In the genomic region with DNA sequence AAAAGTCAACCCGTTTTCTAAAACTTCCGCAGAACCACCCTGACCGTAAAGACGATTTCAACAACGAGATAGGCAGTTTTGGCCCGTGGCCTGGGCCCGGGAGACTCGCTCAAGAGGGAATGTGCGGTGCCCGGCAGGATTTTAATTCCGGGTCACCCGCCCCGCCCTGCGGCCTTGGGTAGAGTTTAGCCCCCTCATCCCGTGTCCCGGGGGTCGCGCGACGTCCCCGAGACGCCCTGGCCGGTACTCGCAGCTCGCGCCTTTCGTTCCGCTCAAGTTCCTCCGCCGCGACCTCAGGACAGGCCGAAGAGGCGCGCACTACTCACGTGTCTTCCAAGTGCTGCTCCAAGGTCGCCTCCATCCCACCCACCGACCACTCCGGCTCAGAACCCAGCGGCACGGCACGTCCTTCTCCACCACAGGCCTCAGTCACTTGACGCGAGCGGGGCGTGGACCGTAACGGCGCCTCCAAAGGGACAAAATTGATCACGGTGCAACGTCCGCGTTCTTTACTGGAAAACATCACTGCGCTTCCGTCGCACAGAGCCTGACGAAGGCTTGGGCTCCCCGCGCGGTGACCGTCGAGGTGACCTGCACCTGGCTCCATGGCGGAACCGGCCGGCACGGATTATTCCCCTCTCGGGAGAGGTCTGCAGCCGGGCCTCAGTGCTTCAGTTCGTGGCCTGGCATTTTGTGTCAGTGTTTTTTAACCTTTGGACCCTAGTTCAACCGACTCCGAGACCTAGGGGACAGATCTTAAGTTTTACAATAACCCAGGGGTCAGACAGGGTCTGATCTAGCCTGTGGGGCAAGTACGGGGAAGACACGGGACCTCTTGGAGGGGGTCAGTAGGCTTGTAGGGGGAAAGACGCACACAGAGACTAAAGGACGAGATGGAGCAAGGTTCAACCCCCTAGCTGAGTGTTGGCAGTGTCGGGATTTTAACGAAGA, we compare ENCODE assay signal across 8 cellular contexts. TPM values are rescaled to one million over a fixed set of nuclear protein-coding genes. Genes with fewer than 3 reads are reported as not detected.
DNase-seq lines count a peak whose midpoint lies in the region; ATAC-seq and TF ChIP-seq lines count a peak whose summit lies in the region.

A gene (minus strand): TSS at position 435 of the 951 bp plus-strand sequence. CDS start 74 bp downstream, at position 361.

- H3K9me3 ChIP-seq in spleen: no peaks in the 10 kb centered on the region

- peak; percentile 88 for DNase-seq in AG08395 (ENCODE audit: low spot score)
- DNase-seq in NCI-H2227 treated with DMSO at 0.1 percent for 48 hours (lab: John Stamatoyannopoulos, UW): peak; percentile 92
- peak; percentile 73 to 84 (median 78) for DNase-seq in activated CD4-positive, CD25-positive, alpha-beta regulatory T cell (lab: John Stamatoyannopoulos, UW)
- peak; percentile 88 for DNase-seq in central memory CD4-positive, alpha-beta T cell
- DNase-seq in inferior parietal cortex (ENCODE audit: extremely low spot score): peak; percentile 95
- DNase-seq in spleen: peak; percentile 98

- H3K4me3 ChIP-seq in spleen: peak within 1 kb of the TSS; percentile 61 to 93 (median 82)

- H3K27ac ChIP-seq in spleen: peak within 1 kb of the TSS; percentile 93 to 98 (median 95)

- peak; percentile 70 to 81 (median 81) for TF ChIP-seq POLR2A in spleen (IDR thresholded peaks at IDR 0.05)

- H3K4me1 ChIP-seq in spleen: peaks cover 18 to 54% (median 32%) of the 10 kb centered on the region in 6 donors

- H3K27me3 ChIP-seq in spleen (replicated peaks in 1 of 7): no peaks in the 10 kb centered on the region

- WGBS in spleen, 5 donors: 0 to 6% (median 0%) methylated on average over 58 to 76 of the region's 76 CpGs

- ATAC-seq in GM18873 (IDR thresholded peaks at IDR 0.05; ENCODE audit: low FRiP score, unreplicated experiment): peak; percentile 71
- peak; percentile 86 for ATAC-seq in HG03139 (IDR thresholded peaks at IDR 0.05; ENCODE audit: unreplicated experiment)

- peaks cover 0 to 37% (median 32%) of the 10 kb centered on the region in 6 donors for H3K36me3 ChIP-seq in spleen

- intact Hi-C loops in spleen (cut with DNase I; ENCODE audit: low total_unique reads): loop anchor here (5.0 kb wide), 1 partner anchor 70 kb away; a partner anchor contains a TSS

- peak in 6 of 11 experiments; percentile 7 to 44 (median 24) for TF ChIP-seq CTCF in spleen (IDR thresholded peaks at IDR 0.05 in 8 of 11, conservative IDR thresholded peaks at IDR 0.05 in 3 of 11)

RNA-seq across cellular contexts. Expression of the gene that starts here (rescaled TPM):
- 100 to 1,000 TPM in 1 of 7 donors, 10 to 100 TPM in 6; 49.6 to 115 (median 83.3) TPM for total RNA-seq in spleen
- polyA plus RNA-seq in spleen: 100 to 1,000 TPM; 261 to 340 (median 296) TPM

Comparison
In these comparisons a context has a peak if more than half of its experiments do, and no peak if none do; other contexts are left out.
1. Peak in every context shown above with its lines: DNase-seq, ATAC-seq, H3K4me3 ChIP-seq and H3K27ac ChIP-seq.